In the genomic region with DNA sequence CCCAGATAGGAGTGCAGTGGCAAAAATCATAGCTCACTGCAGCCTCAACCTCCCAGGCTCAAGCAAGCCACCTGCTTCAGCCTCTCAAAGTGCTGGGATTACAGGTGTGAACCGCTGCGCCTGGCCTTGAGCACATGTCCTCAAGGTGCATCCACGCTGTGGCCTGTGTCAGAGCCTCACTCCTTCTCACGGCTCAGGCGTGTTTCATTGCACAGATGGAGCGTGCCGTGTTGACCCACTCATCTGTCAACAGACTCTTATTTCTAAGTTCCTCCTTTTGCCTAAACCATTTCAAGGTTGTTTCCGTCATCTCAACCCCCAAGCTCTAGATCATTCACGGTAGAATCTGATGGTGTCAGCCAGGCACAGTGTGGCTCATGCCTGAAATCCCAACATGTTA, we compare ENCODE assay signal across 31 cellular contexts. TPM values are rescaled to one million over a fixed set of nuclear protein-coding genes. Genes with fewer than 3 reads are reported as not detected.
"Had no signal": no experiment of that assay in that cellular context is flagged by ENCODE, and none has a peak within 500 bp of the region (broad histone marks: within the 10 kb centered on the region; RNA-seq: fewer than 3 reads in every experiment).

No MANE protein-coding gene starts in this region.

- H3K4me1 ChIP-seq: breast epithelium, pancreas had no signal

- ATAC-seq: activated CD4-positive, alpha-beta T cell treated with anti-CD3 and anti-CD28 coated beads for 36 hours; activated T-helper 17 cell treated with anti-CD3 and anti-CD28 coated beads, Interleukin-2, amount 50 U/mL, for 72 hours; gastroesophageal sphincter; pancreas; right cardiac atrium; WTC11 had no signal

- H3K9me3 ChIP-seq: pancreas had no signal

- H3K4me1 Mint-ChIP-seq: activated naive CD8-positive, alpha-beta T cell treated with anti-CD3 and anti-CD28 coated beads for 36 hours; activated T-helper 17 cell treated with anti-CD3 and anti-CD28 coated beads, Interleukin-2, amount 50 U/mL, for 72 hours; central memory CD8-positive, alpha-beta T cell had no signal

- H3K36me3 ChIP-seq: breast epithelium, esophagus squamous epithelium, gastroesophageal sphincter, left ventricle myocardium inferior, pancreas, thoracic aorta, upper lobe of left lung had no signal

- H3K27ac Mint-ChIP-seq: activated CD4-positive, alpha-beta T cell treated with anti-CD3 and anti-CD28 coated beads for 36 hours; activated naive CD8-positive, alpha-beta T cell treated with anti-CD3 and anti-CD28 coated beads for 36 hours; activated T-cell treated with anti-CD3 and anti-CD28 coated beads, Interleukin-2, amount 50 U/mL, for 24 hours; activated T-helper 17 cell treated with anti-CD3 and anti-CD28 coated beads, Interleukin-2, amount 50 U/mL, for 72 hours; nephron; WTC11 had no signal

- H3K4me3 ChIP-seq: breast epithelium, dorsolateral prefrontal cortex, esophagus squamous epithelium, gastroesophageal sphincter, left ventricle myocardium inferior, pancreas, thoracic aorta, upper lobe of left lung had no signal

- H3K9me3 Mint-ChIP-seq: activated naive CD8-positive, alpha-beta T cell treated with anti-CD3 and anti-CD28 coated beads for 36 hours; activated T-helper 17 cell treated with anti-CD3 and anti-CD28 coated beads, Interleukin-2, amount 50 U/mL, for 72 hours; central memory CD8-positive, alpha-beta T cell; WTC11 had no signal

- H3K4me3 Mint-ChIP-seq: activated CD4-positive, alpha-beta T cell treated with anti-CD3 and anti-CD28 coated beads for 36 hours; activated naive CD8-positive, alpha-beta T cell treated with anti-CD3 and anti-CD28 coated beads for 36 hours; activated T-cell treated with anti-CD3 and anti-CD28 coated beads, Interleukin-2, amount 50 U/mL, for 24 hours; activated T-helper 17 cell treated with anti-CD3 and anti-CD28 coated beads, Interleukin-2, amount 50 U/mL, for 72 hours; central memory CD8-positive, alpha-beta T cell; nephron; WTC11 had no signal

- H3K27ac ChIP-seq: breast epithelium, dorsolateral prefrontal cortex, esophagus squamous epithelium, gastroesophageal sphincter, left ventricle myocardium inferior, pancreas, thoracic aorta, upper lobe of left lung had no signal

- H3K36me3 Mint-ChIP-seq: activated naive CD8-positive, alpha-beta T cell treated with anti-CD3 and anti-CD28 coated beads for 36 hours; WTC11 had no signal

- DNase-seq: activated CD4-positive, alpha-beta T cell treated with anti-CD3 and anti-CD28 coated beads for 36 hours; activated CD4-positive, alpha-beta T cell treated with anti-CD3 and anti-CD28 coated beads, Interleukin-2, amount 50 U/mL, for 4 hours; activated CD8-positive, alpha-beta memory T cell treated with anti-CD3 and anti-CD28 coated beads for 24 hours; activated CD8-positive, alpha-beta memory T cell treated with anti-CD3 and anti-CD28 coated beads, Interleukin-2, amount 50 U/mL, for 4 hours; activated naive CD4-positive, alpha-beta T cell treated with Interleukin-2 at 50 U/mL for 16 hours; activated naive CD8-positive, alpha-beta T cell treated with anti-CD3 and anti-CD28 coated beads for 36 hours; activated T-cell treated with anti-CD3 and anti-CD28 coated beads, Interleukin-2, amount 50 U/mL, for 24 hours; dorsolateral prefrontal cortex; esophagus squamous epithelium; head of caudate nucleus; hypothalamus; left ventricle myocardium inferior; midbrain; pancreas; stimulated activated CD8-positive, alpha-beta memory T cell treated with anti-CD3 and anti-CD28 coated beads, Interleukin-4, amount 100 ng/mL, for 48 hours; stimulated activated naive CD4-positive, alpha-beta T cell treated with Interleukin-2 at 50 U/mL for 16 hours; T-helper 1 cell; T-helper 9 cell; upper lobe of left lung had no signal

RNA-seq across cellular contexts. Expression of a gene that starts 30.6 kb away (rescaled TPM):
- total RNA-seq: activated CD4-positive, alpha-beta T cell treated with anti-CD3 and anti-CD28 coated beads for 36 hours; activated naive CD8-positive, alpha-beta T cell treated with anti-CD3 and anti-CD28 coated beads for 36 hours; activated T-helper 17 cell treated with anti-CD3 and anti-CD28 coated beads, Interleukin-2, amount 50 U/mL, for 72 hours; astrocyte; breast epithelium; dorsolateral prefrontal cortex; esophagus squamous epithelium; left ventricle myocardium inferior; lung microvascular endothelial cell; pulmonary artery endothelial cell; right cardiac atrium; skeletal muscle tissue; upper lobe of left lung had no signal
